14 cellular contexts compared by ENCODE assay signal in the genomic region with DNA sequence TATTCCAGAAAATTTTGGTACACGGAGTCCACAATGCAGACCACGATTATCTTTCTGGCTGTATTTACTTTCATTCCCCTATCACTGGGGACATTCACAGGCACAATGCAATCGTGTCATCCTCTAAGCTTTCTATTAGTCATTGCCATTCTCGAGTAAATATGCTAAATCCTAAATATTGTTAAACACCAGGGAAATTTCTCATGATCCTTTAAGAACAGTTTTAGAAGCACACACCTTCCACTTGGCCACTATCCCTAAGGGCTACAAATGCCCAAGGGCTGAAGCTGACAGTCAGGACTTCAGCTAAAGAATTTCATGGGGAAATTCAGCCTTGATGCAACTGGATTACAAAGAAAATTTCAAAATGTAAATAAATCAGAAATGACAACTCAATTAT.
DNase-seq lines count a peak whose midpoint lies in the region; TF ChIP-seq lines count a peak whose summit lies in the region.
"Had no signal": no experiment of that assay in that cellular context is flagged by ENCODE, and none has a peak within 500 bp of the region (broad histone marks: within the 10 kb centered on the region; RNA-seq: fewer than 3 reads in every experiment).

No MANE protein-coding gene starts in this region.

- peaks cover 3% of the 10 kb centered on the region for H3K9me3 ChIP-seq in osteoblast (ENCODE audit: low read depth, low read length)
- no peaks in the 10 kb centered on the region for H3K9me3 ChIP-seq in ascending aorta
- no peaks in the 10 kb centered on the region for H3K9me3 ChIP-seq in tibial artery

- H3K4me2 ChIP-seq in osteoblast (ENCODE audit: insufficient read depth, low read length): peak overlapping the region; percentile 17

- H3K27ac ChIP-seq in ACC112 (ENCODE audit: low read depth, low read length) (peak overlapping the region; percentile 77), osteoblast (ENCODE audit: low read depth, low read length) (no peak overlapping the region), ascending aorta (no peak overlapping the region), tibial artery (no peak overlapping the region)

- no peaks in the 10 kb centered on the region for H4K20me1 ChIP-seq in osteoblast (ENCODE audit: insufficient read depth, low read length)

- H3K4me3 ChIP-seq in ACC112 (ENCODE audit: low read depth, low read length): peak overlapping the region; percentile 19
- no peak overlapping the region for H3K4me3 ChIP-seq in choroid plexus epithelial cell (ENCODE audit: low read depth, low read length)
- H3K4me3 ChIP-seq in osteoblast (ENCODE audit: insufficient read depth, low read length): no peak overlapping the region
- no peak overlapping the region for H3K4me3 ChIP-seq in ascending aorta
- no peak overlapping the region for H3K4me3 ChIP-seq in tibial artery

- DNase-seq in NCI-H460 (ENCODE audit: extremely low read depth, low read depth): peak; percentile 77
- peak; percentile 39 for DNase-seq in choroid plexus epithelial cell (ENCODE audit: low read depth)
- no peak for DNase-seq in osteoblast (ENCODE audit: insufficient read length, low spot score, missing footprints)
- DNase-seq in ascending aorta (ENCODE audit: low spot score in 2 of 2): no peak
- no peak for DNase-seq in NCI-H69 (lab: John Stamatoyannopoulos, UW)
- no peak for DNase-seq in cortex of kidney (lab: John Stamatoyannopoulos, UW)
- no peak for DNase-seq in tibial artery
- DNase-seq: ACHN, AML-193, DMS 273 treated with DMSO at 0.1 percent for 48 hours, NCI-H1436, NCI-H2029, NCI-H510A treated with DMSO at 0.1 percent for 48 hours had no signal

- H2AFZ ChIP-seq in ACC112 (ENCODE audit: low read length, unreplicated experiment) (peak overlapping the region; percentile 9), osteoblast (ENCODE audit: low read length) (peak overlapping the region; percentile 58)

- H3K4me1 ChIP-seq in ACC112 (ENCODE audit: control insufficient read depth, insufficient read depth, low read length, unreplicated experiment): peaks cover 10% of the 10 kb centered on the region
- no peaks in the 10 kb centered on the region for H3K4me1 ChIP-seq in osteoblast (ENCODE audit: insufficient read depth, low read length)
- peaks cover 0 to 26% of the 10 kb centered on the region in 2 donors for H3K4me1 ChIP-seq in ascending aorta
- H3K4me1 ChIP-seq in tibial artery: no peaks in the 10 kb centered on the region

- intact Hi-C loops in ascending aorta (cut with DNase I) (no loop called here), tibial artery (cut with DNase I; ENCODE audit: low total_unique reads) (no loop called here)

- no peaks in the 10 kb centered on the region for H3K27me3 ChIP-seq in ACC112 (ENCODE audit: insufficient read depth, low read length)
- no peaks in the 10 kb centered on the region for H3K27me3 ChIP-seq in osteoblast (ENCODE audit: insufficient read depth, low read length)
- no peaks in the 10 kb centered on the region for H3K27me3 ChIP-seq in ascending aorta
- H3K27me3 ChIP-seq in tibial artery: no peaks in the 10 kb centered on the region

- H3K79me2 ChIP-seq in ACC112 (ENCODE audit: control insufficient read depth, insufficient read depth, low read length, unreplicated experiment) (no peaks in the 10 kb centered on the region), osteoblast (ENCODE audit: insufficient read depth, low read length) (no peaks in the 10 kb centered on the region)

- no peaks in the 10 kb centered on the region for H3K36me3 ChIP-seq in ACC112 (ENCODE audit: insufficient read depth, low read length)
- no peaks in the 10 kb centered on the region for H3K36me3 ChIP-seq in osteoblast (ENCODE audit: insufficient read depth, low read length)
- H3K36me3 ChIP-seq in ascending aorta: no peaks in the 10 kb centered on the region
- H3K36me3 ChIP-seq in tibial artery: no peaks in the 10 kb centered on the region

- TF ChIP-seq CTCF in choroid plexus epithelial cell (conservative IDR thresholded peaks at IDR 0.05; ENCODE audit: low read depth, low read length): no peak
- TF ChIP-seq CTCF in osteoblast (IDR thresholded peaks at IDR 0.05; ENCODE audit: extremely low read depth, low read depth, low read length): no peak
- no peak for TF ChIP-seq CTCF in ascending aorta (IDR thresholded peaks at IDR 0.05)
- TF ChIP-seq CTCF in tibial artery (IDR thresholded peaks at IDR 0.05): no peak

Comparison
In these comparisons a context has a peak if more than half of its experiments do, and no peak if none do; other contexts are left out.
1. DNase-seq: peak in NCI-H460 (single experiment) and choroid plexus epithelial cell (single experiment); none in osteoblast (single experiment), ascending aorta (0 of 2), NCI-H69 (single experiment), cortex of kidney (single experiment) and tibial artery (0 of 2).